7 cellular contexts compared by ENCODE assay signal in the genomic region with DNA sequence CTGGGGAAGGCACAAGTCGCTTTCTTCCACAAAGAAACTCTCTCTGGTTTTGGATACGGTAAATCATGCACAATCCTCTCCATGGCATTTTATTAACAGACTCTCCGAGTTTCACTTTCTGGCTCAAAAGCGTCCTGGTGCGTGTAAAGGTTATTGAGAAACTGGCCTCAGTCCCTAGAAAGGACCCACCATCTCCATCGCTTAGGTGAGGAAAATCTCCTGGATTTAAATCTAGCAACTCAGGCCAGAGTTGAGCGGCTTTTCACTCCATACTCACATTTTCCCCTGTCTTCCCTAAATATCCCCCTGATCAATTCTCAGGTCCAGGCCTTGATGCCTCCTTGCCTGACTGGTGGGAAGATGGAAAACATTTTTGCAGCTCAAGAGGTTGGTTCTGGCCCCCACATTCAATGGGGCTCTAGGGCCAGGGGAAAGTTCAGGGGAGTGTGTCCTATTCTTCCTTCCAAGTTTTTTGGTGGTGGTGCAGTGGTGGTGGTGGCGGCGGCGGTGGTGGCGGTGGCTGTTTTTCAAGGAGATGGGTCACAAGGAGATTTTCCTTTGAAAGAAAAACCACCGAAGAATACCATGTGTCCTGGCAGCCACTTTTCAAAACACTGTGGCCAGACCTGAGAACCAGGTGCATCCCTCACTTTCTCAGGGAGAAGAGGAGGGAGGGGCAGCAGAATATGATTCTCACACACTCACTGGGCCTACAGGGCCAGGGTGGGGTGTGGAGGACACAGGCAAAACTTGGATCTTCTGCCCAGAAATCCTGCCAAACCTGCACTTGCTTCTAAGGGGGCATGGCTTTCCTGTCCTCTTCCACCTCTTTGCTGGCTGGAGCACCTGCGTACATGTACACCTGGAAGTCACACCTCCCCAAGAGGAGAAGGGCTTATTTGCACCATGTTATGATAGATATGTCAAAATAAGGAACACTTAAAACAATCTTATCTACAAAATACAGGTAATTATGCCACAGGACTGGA. TPM values are rescaled to one million over a fixed set of nuclear protein-coding genes. Genes with fewer than 3 reads are reported as not detected.
DNase-seq lines count a peak whose midpoint lies in the region; ATAC-seq and TF ChIP-seq lines count a peak whose summit lies in the region.

No MANE protein-coding gene starts in this region.

- in situ Hi-C loops in Panc1 (cut with HindIII; ENCODE audit: low pct_unique_long_range_greater_than_20kb, low sequenced_read_pairs): no loop called here

- POLR2A ChIA-PET in Panc1 (lab: Charles Lee): interaction anchor here (0.6 to 0.7 kb wide), 3 partner anchors 27 to 32 kb away, joined by 3 to 20 read pairs (median 10); no protein-coding TSS in a partner anchor

- H3K27me3 ChIP-seq in Panc1 (ENCODE audit: control insufficient read depth, insufficient read depth, low read length): no peaks in the 10 kb centered on the region
- H3K27me3 ChIP-seq in fibroblast of lung (ENCODE audit: control insufficient read depth, insufficient read depth, low read length): no peaks in the 10 kb centered on the region

- peak; percentile 3 for ATAC-seq in GM21737 (IDR thresholded peaks at IDR 0.05; ENCODE audit: unreplicated experiment)
- ATAC-seq in Panc1: no peak
- ATAC-seq in GM21360 (IDR thresholded peaks at IDR 0.05; ENCODE audit: unreplicated experiment): no peak

- peak overlapping the region; percentile 92 for H3K4me2 ChIP-seq in fibroblast of lung (ENCODE audit: extremely low read depth, insufficient read depth, low read length)

- H3K9ac ChIP-seq in fibroblast of lung (ENCODE audit: insufficient read depth, low read length): peak overlapping the region; percentile 95

- H3K4me1 ChIP-seq in Panc1 (ENCODE audit: control insufficient read depth, insufficient read depth, low read length): peaks cover 70% of the 10 kb centered on the region
- peaks cover 42% of the 10 kb centered on the region for H3K4me1 ChIP-seq in fibroblast of lung (ENCODE audit: control insufficient read depth, extremely low read depth, insufficient read depth, low read length)

- H4K20me1 ChIP-seq in fibroblast of lung (ENCODE audit: control insufficient read depth, extremely low read depth, insufficient read depth, low read length): no peaks in the 10 kb centered on the region

- H3K27ac ChIP-seq in Panc1 (ENCODE audit: low read length) (peak overlapping the region; percentile 98), fibroblast of lung (ENCODE audit: insufficient read depth, low read length) (peak overlapping the region; percentile 98), skin epidermis (peak overlapping the region in 20 of 21 experiments; percentile 86 to 99 (median 96))

- H3K9me3 ChIP-seq in Panc1 (ENCODE audit: control insufficient read depth, insufficient read depth, low read depth, low read length): no peaks in the 10 kb centered on the region
- no peaks in the 10 kb centered on the region for H3K9me3 ChIP-seq in fibroblast of lung (ENCODE audit: control insufficient read depth, insufficient read depth, low read depth, low read length)

- H3K36me3 ChIP-seq in Panc1 (ENCODE audit: control insufficient read depth, insufficient read depth, low read length): no peaks in the 10 kb centered on the region
- H3K36me3 ChIP-seq in fibroblast of lung (ENCODE audit: control insufficient read depth, insufficient read depth, low read length): peaks cover 2% of the 10 kb centered on the region

- DNase-seq in Panc1 (ENCODE audit: low read depth, low spot score) (no peak), fibroblast of lung (ENCODE audit: low read depth in 2 of 2) (no peak), SIG-M5 (lab: John Stamatoyannopoulos, UW) (no peak), DMS79 treated with DMSO at 0.1 percent for 48 hours (lab: John Stamatoyannopoulos, UW) (no peak)

- intact Hi-C loops in Panc1 (cut with micrococcal nuclease; ENCODE audit: unreplicated experiment): loop anchor here (10.0 kb wide), 1 partner anchor 64 kb away; no protein-coding TSS in a partner anchor

- H2AFZ ChIP-seq in fibroblast of lung (ENCODE audit: low read length): peak overlapping the region; percentile 31

- H3K4me3 ChIP-seq in Panc1 (ENCODE audit: low read depth in 2 of 2, low read length in 2 of 2) (peak overlapping the region; percentile 63 to 68), fibroblast of lung (replicated peaks in 1 of 4; ENCODE audit: control extremely low read depth in 1 of 4, insufficient read depth in 1 of 4, low read depth in 3 of 4, low read length in 4 of 4) (peak overlapping the region; percentile 41 to 81 (median 56)), skin epidermis (peak overlapping the region; percentile 69 to 92 (median 82))

- CTCF ChIA-PET in Panc1 (lab: Charles Lee): interaction anchor here (0.6 to 1.0 kb wide), 3 partner anchors 15 to 651 kb away, joined by 4 to 9 read pairs (median 4); no protein-coding TSS in a partner anchor

- TF ChIP-seq CTCF in Panc1 (IDR thresholded peaks at IDR 0.05) (no peak), fibroblast of lung (conservative IDR thresholded peaks at IDR 0.05 in 1 of 2, IDR thresholded peaks at IDR 0.05 in 1 of 2; ENCODE audit: low read depth in 1 of 2, low read length in 2 of 2) (no peak)

- BruUV-seq in Panc1 (replicated peaks; lab: Mats Ljungman, UMichigan): TSS peak; percentile 99

- H3K79me2 ChIP-seq in fibroblast of lung (ENCODE audit: control insufficient read depth, insufficient read depth, low read length): peaks cover 58% of the 10 kb centered on the region

RNA-seq across cellular contexts. Expression of gene PNMA1, which starts 46.7 kb away (rescaled TPM):
- total RNA-seq in Panc1 (2021; ENCODE audit: unreplicated experiment) (49.7 TPM), fibroblast of lung (11.6 and 19.5 TPM in 2 replicates)
- polyA plus RNA-seq in Panc1 (2012; ENCODE audit: insufficient read length): 45.4 TPM
- polyA plus RNA-seq in fibroblast of lung: 44.5 and 46.8 TPM in 2 replicates
- 57.0 and 66.6 TPM in 2 replicates for polyA plus RNA-seq in fibroblast of lung (2012)
- 11.5 and 12.8 TPM in 2 replicates for polyA minus RNA-seq in fibroblast of lung (ENCODE audit: low replicate concordance)
